In genomic region chr9:99299214-99300102, GRCh38 we compare ENCODE assay signal across 1 cellular context.
TF ChIP-seq lines count a peak whose summit lies in the region.

No MANE protein-coding gene starts in this region.

TF ChIP-seq in GM23338, 12 proteins besides CTCF, POLR2A, EP300 and RAD21 (continued from another document):
- TF ChIP-seq ZNF462 (CRISPR knock-in tag; IDR thresholded peaks at IDR 0.05): no peak
- TF ChIP-seq JUNB (IDR thresholded peaks at IDR 0.05; ENCODE audit: unreplicated experiment): no peak
- TF ChIP-seq POLR2AphosphoS5 (IDR thresholded peaks at IDR 0.05; ENCODE audit: low read depth): no peak
- no peak for TF ChIP-seq EZH2phosphoT487 (IDR thresholded peaks at IDR 0.05; ENCODE audit: unreplicated experiment)
- TF ChIP-seq CREB1 (CRISPR knock-in tag; IDR thresholded peaks at IDR 0.05; ENCODE audit: low read depth): no peak
